In the genomic region with DNA sequence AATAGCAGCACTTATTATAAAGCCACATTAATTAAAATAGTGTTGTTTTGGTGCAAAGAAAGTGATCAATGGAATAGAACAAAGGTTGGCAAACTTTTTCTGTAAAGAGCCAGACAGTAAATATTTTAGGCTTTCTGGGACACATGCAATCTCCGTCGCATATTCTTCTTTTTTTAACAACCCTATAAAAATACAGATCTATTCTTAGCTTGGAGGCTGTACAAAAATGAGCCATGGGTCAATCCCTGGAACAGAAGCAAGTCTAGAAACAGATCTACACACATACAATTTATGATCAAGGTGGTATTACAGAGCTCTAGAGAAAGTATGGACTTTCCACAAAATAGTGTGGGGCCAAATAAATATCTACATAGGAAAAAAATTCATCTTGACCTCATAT, we compare ENCODE assay signal across 22 cellular contexts.
DNase-seq lines count a peak whose midpoint lies in the region; ATAC-seq, FAIRE-seq and TF ChIP-seq lines count a peak whose summit lies in the region.
"Had no signal": no experiment of that assay in that cellular context is flagged by ENCODE, and none has a peak within 500 bp of the region (broad histone marks: within the 10 kb centered on the region; RNA-seq: fewer than 3 reads in every experiment).

No MANE protein-coding gene starts in this region.

- in situ Hi-C loops in GM12878 (cut with MboI), result no loop called here

- no peak overlapping the region for H2AFZ ChIP-seq in GM12878 (ENCODE audit: control insufficient read depth, low read depth, low read length)

- no peak for TF ChIP-seq POLR2A in GM12878 (IDR thresholded peaks at IDR 0.05; ENCODE audit: low read depth, low read length)
- TF ChIP-seq POLR2A in GM12892 (IDR thresholded peaks at IDR 0.05; ENCODE audit: low read depth, low read length), result no peak

- FAIRE-seq in GM12878 (lab: Jason Lieb, UNC) (no peak), GM12892 (lab: Jason Lieb, UNC) (no peak)
- FAIRE-seq: D721Med, endothelial cell of umbilical vein had no signal

- H3K27me3 ChIP-seq in GM12878 (replicated peaks in 1 of 2; ENCODE audit: control insufficient read depth in 2 of 2, insufficient read depth in 2 of 2, low read length in 1 of 2), result no peaks in the 10 kb centered on the region
- H3K27me3 ChIP-seq: pancreas had no signal

- H3K36me3 ChIP-seq in GM12878 (ENCODE audit: control insufficient read depth in 2 of 2, insufficient read depth in 2 of 2, low read length in 1 of 2), result peaks cover 0 to 2% of the 10 kb centered on the region in 2 experiments; a peak in 1 of 4 replicates
- H3K36me3 ChIP-seq: pancreas had no signal

- no peak overlapping the region for H3K9ac ChIP-seq in GM12878 (ENCODE audit: control insufficient read depth, insufficient read depth, low read length)

- TSS peak; percentile 7 for BruUV-seq in GM12878 (replicated peaks; lab: Mats Ljungman, UMichigan)

- POLR2A ChIA-PET in GM12878 (lab: Charles Lee), result no interaction called here

- intact Hi-C loops in GM12878 (cut with micrococcal nuclease; ENCODE audit: unreplicated experiment) (loop anchor here (1.0 to 5.0 kb wide), 4 partner anchors 50 to 295 kb away; no protein-coding TSS in a partner anchor), sciatic nerve (cut with DNase I) (no loop called here)

- no peak overlapping the region for H3K27ac Mint-ChIP-seq in stimulated activated effector memory CD8-positive, alpha-beta T cell treated with anti-CD3 and anti-CD28 coated beads, Interleukin-12 subunit alpha, Interleukin-12 subunit beta, amount 100 ng/mL, for 72 hours
- H3K27ac Mint-ChIP-seq: activated naive CD8-positive, alpha-beta T cell treated with anti-CD3 and anti-CD28 coated beads for 36 hours; T-helper 17 cell had no signal

- H4K20me1 ChIP-seq in GM12878 (ENCODE audit: control insufficient read depth, insufficient read depth), result no peaks in the 10 kb centered on the region

- no peak for TF ChIP-seq EP300 in GM12878 (IDR thresholded peaks at IDR 0.05; ENCODE audit: borderline replicate concordance in 1 of 2, control insufficient read depth in 1 of 2, low read depth in 2 of 2, low read length in 2 of 2)

- H3K4me1 Mint-ChIP-seq in stimulated activated effector memory CD8-positive, alpha-beta T cell treated with anti-CD3 and anti-CD28 coated beads, Interleukin-12 subunit alpha, Interleukin-12 subunit beta, amount 100 ng/mL, for 72 hours, result no peaks in the 10 kb centered on the region
- H3K4me1 Mint-ChIP-seq: T-helper 17 cell had no signal

- CTCF ChIA-PET in GM12878 (lab: Yijun Ruan, JAX), result interaction anchor here (0.8 kb wide), 1 partner anchor 35 kb away, joined by 4 read pairs; no protein-coding TSS in a partner anchor

- no peaks in the 10 kb centered on the region for H3K9me3 ChIP-seq in GM12878 (replicated peaks; ENCODE audit: control insufficient read depth, insufficient read depth, low read length)
- H3K9me3 ChIP-seq: pancreas had no signal

- no peaks in the 10 kb centered on the region for H3K9me3 Mint-ChIP-seq in stimulated activated effector memory CD8-positive, alpha-beta T cell treated with anti-CD3 and anti-CD28 coated beads, Interleukin-12 subunit alpha, Interleukin-12 subunit beta, amount 100 ng/mL, for 72 hours

- DNase-seq in GM12865 (ENCODE audit: low read depth) (no peak), GM12878 (ENCODE audit: low read depth, low spot score) (no peak), NOMO-1 (lab: John Stamatoyannopoulos, UW; ENCODE audit: unreplicated experiment in 2 of 2) (no peak), sciatic nerve (ENCODE audit: low spot score) (no peak), GM12892 (ENCODE audit: insufficient read length) (no peak)
- DNase-seq in stimulated activated effector memory CD8-positive, alpha-beta T cell treated with anti-CD3 and anti-CD28 coated beads, Interleukin-12 subunit alpha, Interleukin-12 subunit beta, amount 100 ng/mL, for 72 hours (ENCODE audit: low spot score in 2 of 2), result no peak
- DNase-seq: ACHN; activated CD4-positive, alpha-beta T cell treated with anti-CD3 and anti-CD28 coated beads for 48 hours; activated naive CD8-positive, alpha-beta T cell treated with anti-CD3 and anti-CD28 coated beads for 36 hours; activated T-cell treated with anti-CD3 and anti-CD28 coated beads, Interleukin-2, amount 50 U/mL, for 1 hour; caudate nucleus; islet precursor cell; Kasumi-1; NCI-H146; NCI-H510A treated with DMSO at 0.1 percent for 48 hours; pancreas; T-helper 17 cell had no signal

- no peaks in the 10 kb centered on the region for H3K36me3 Mint-ChIP-seq in stimulated activated effector memory CD8-positive, alpha-beta T cell treated with anti-CD3 and anti-CD28 coated beads, Interleukin-12 subunit alpha, Interleukin-12 subunit beta, amount 100 ng/mL, for 72 hours

- WGBS in GM12878 (ENCODE audit: insufficient coverage, insufficient replicate concordance, low lambda C conversion rate, missing lambda C conversion rate), result 0% methylated on average over 2 of the region's 2 CpGs

- TF ChIP-seq CTCF in GM12865 (IDR thresholded peaks at IDR 0.05; ENCODE audit: insufficient read depth, low read depth, low read length, missing control alignments), result no peak
- no peak for TF ChIP-seq CTCF in GM12878 (IDR thresholded peaks at IDR 0.05 in 2 of 3, conservative IDR thresholded peaks at IDR 0.05 in 1 of 3; ENCODE audit: control insufficient read depth in 2 of 3, extremely low read depth in 1 of 3, insufficient read depth in 1 of 3, low read depth in 3 of 3, low read length in 3 of 3)

- RAD21 ChIA-PET in GM12878 (lab: Charles Lee; ENCODE audit: unreplicated experiment), result interaction anchor here (0.7 to 2.3 kb wide), 5 partner anchors 8 to 428 kb away, joined by 3 to 11 read pairs (median 7); no protein-coding TSS in a partner anchor

- SMC1A ChIA-PET in GM12878 (lab: Charles Lee; ENCODE audit: uncharacterized antibody, unreplicated experiment), result interaction anchor here (1.5 to 2.3 kb wide), 6 partner anchors 8 to 297 kb away, joined by 3 to 13 read pairs (median 6); no protein-coding TSS in a partner anchor

- TF ChIP-seq RAD21 in GM12878 (IDR thresholded peaks at IDR 0.05; ENCODE audit: insufficient read depth, low read depth, low read length), result no peak

- H3K4me2 ChIP-seq in GM12878 (ENCODE audit: control insufficient read depth, insufficient read depth), result peak overlapping the region; percentile 85

- peak; percentile 18 for ATAC-seq in GM19452 (IDR thresholded peaks at IDR 0.05; ENCODE audit: unreplicated experiment)
- peak; percentile 4 for ATAC-seq in HG02973 (IDR thresholded peaks at IDR 0.05; ENCODE audit: unreplicated experiment)
- ATAC-seq in GM12878, result peak; percentile 8
- ATAC-seq in sciatic nerve, result no peak
- ATAC-seq in stimulated activated effector memory CD8-positive, alpha-beta T cell treated with anti-CD3 and anti-CD28 coated beads, Interleukin-12 subunit alpha, Interleukin-12 subunit beta, amount 100 ng/mL, for 72 hours, result no peak
- ATAC-seq: pancreas, T-helper 17 cell had no signal

- peaks cover 15% of the 10 kb centered on the region for H3K4me1 ChIP-seq in GM12878 (ENCODE audit: control insufficient read depth, insufficient read depth, low read length)
- H3K4me1 ChIP-seq: pancreas had no signal

- H3K4me3 ChIP-seq in GM12865 (ENCODE audit: low read depth, low read length) (peak overlapping the region; percentile 38), GM12878 (peak overlapping the region; percentile 32; the same call in 1 of the 2 replicates)
- H3K4me3 ChIP-seq: pancreas had no signal

- H3K27ac ChIP-seq in GM12878 (ENCODE audit: control insufficient read depth, insufficient read depth), result peak overlapping the region; percentile 24; the same call in 1 of the 2 replicates
- H3K27ac ChIP-seq: HL-60, pancreas had no signal

- H3K79me2 ChIP-seq in GM12878 (ENCODE audit: control insufficient read depth, insufficient read depth, low read length), result no peaks in the 10 kb centered on the region

- no peak overlapping the region for H3K4me3 Mint-ChIP-seq in stimulated activated effector memory CD8-positive, alpha-beta T cell treated with anti-CD3 and anti-CD28 coated beads, Interleukin-12 subunit alpha, Interleukin-12 subunit beta, amount 100 ng/mL, for 72 hours
- H3K4me3 Mint-ChIP-seq: activated naive CD8-positive, alpha-beta T cell treated with anti-CD3 and anti-CD28 coated beads for 36 hours; T-helper 17 cell had no signal

TF ChIP-seq in GM12878, 131 proteins besides CTCF, POLR2A, EP300 and RAD21 (continues in another document):
- TF ChIP-seq JUND (IDR thresholded peaks at IDR 0.05; ENCODE audit: low read depth, low read length) (no peak), CBX5 (IDR thresholded peaks at IDR 0.05; ENCODE audit: low read depth) (no peak), SMAD1 (IDR thresholded peaks at IDR 0.05; ENCODE audit: low read depth, partially characterized antibody) (no peak), CREM (IDR thresholded peaks at IDR 0.05; ENCODE audit: low read depth) (no peak), RB1 (IDR thresholded peaks at IDR 0.05; ENCODE audit: borderline replicate concordance) (no peak), ZZZ3 (IDR thresholded peaks at IDR 0.05; ENCODE audit: control insufficient read depth, insufficient read length, low read depth) (no peak), FOS (IDR thresholded peaks at IDR 0.05; ENCODE audit: borderline replicate concordance, extremely low read depth, insufficient read length) (no peak)

Comparison
In these comparisons a context has a peak if more than half of its experiments do, and no peak if none do; other contexts are left out.
1. ATAC-seq: peak in GM19452 (single experiment), HG02973 (single experiment) and GM12878 (single experiment); none in sciatic nerve (single experiment) and stimulated activated effector memory CD8-positive, alpha-beta T cell treated with anti-CD3 and anti-CD28 coated beads, Interleukin-12 subunit alpha, Interleukin-12 subunit beta, amount 100 ng/mL, for 72 hours (single experiment).